ENCODE assay signal across 1 cellular context in genomic region chr1:24415910-24416665, GRCh38.
TF ChIP-seq lines count a peak whose summit lies in the region.

No MANE protein-coding gene starts in this region.

TF ChIP-seq in K562, 482 proteins besides CTCF, POLR2A, EP300 and RAD21 (continued from another document and continues in another):
- TF ChIP-seq ARID4B (CRISPR knock-in tag; IDR thresholded peaks at IDR 0.05) (no peak), MLLT1 (IDR thresholded peaks at IDR 0.05) (no peak), VEZF1 (CRISPR knock-in tag; IDR thresholded peaks at IDR 0.05) (no peak), ZNF655 (CRISPR knock-in tag; IDR thresholded peaks at IDR 0.05) (no peak), CREBBP (IDR thresholded peaks at IDR 0.05; ENCODE audit: low read depth, low read length) (no peak), ZBTB1 (CRISPR knock-in tag; IDR thresholded peaks at IDR 0.05; ENCODE audit: borderline replicate concordance, low read depth) (peak; percentile 48; the same call in 1 of the 2 replicates), E2F1 (CRISPR knock-in tag; IDR thresholded peaks at IDR 0.05) (no peak), ZNF518B (CRISPR knock-in tag; IDR thresholded peaks at IDR 0.05) (no peak), RBM22 (IDR thresholded peaks at IDR 0.05; ENCODE audit: low read depth, low read length, poor library complexity, severe bottlenecking) (no peak), POU5F1 (IDR thresholded peaks at IDR 0.05; ENCODE audit: borderline replicate concordance, low read depth, low read length, partially characterized antibody) (no peak), SMAD3 (CRISPR knock-in tag; conservative IDR thresholded peaks at IDR 0.05) (no peak), ZBTB17 (CRISPR knock-in tag; IDR thresholded peaks at IDR 0.05) (0 out of 2 replicates have a peak, but pooled peaks have one; percentile 10), L3MBTL2 (IDR thresholded peaks at IDR 0.05) (peak; percentile 90), ZNF184 (CRISPR knock-in tag; IDR thresholded peaks at IDR 0.05) (no peak), KLF6 (CRISPR knock-in tag; IDR thresholded peaks at IDR 0.05; ENCODE audit: borderline replicate concordance) (no peak), ZC3H4 (CRISPR knock-in tag; IDR thresholded peaks at IDR 0.05; ENCODE audit: borderline replicate concordance) (no peak), SMAD2 (IDR thresholded peaks at IDR 0.05; ENCODE audit: low read depth, low read length) (no peak), TRIM24 (IDR thresholded peaks at IDR 0.05) (no peak), HLTF (IDR thresholded peaks at IDR 0.05) (no peak), ZNF507 (tag; conservative IDR thresholded peaks at IDR 0.05) (no peak), MCM3 (IDR thresholded peaks at IDR 0.05) (no peak), ZNF740 (CRISPR knock-in tag; IDR thresholded peaks at IDR 0.05) (no peak), ZNF740 (tag; IDR thresholded peaks at IDR 0.05) (no peak), POLR2AphosphoS2 (IDR thresholded peaks at IDR 0.05; ENCODE audit: low read length) (no peak), ATF4 (CRISPR knock-in tag; IDR thresholded peaks at IDR 0.05) (0 out of 2 replicates have a peak, but pooled peaks have one; percentile 46), SMARCA5 (IDR thresholded peaks at IDR 0.05) (no peak; the same call in 1 of the 2 replicates), ILK (tag; IDR thresholded peaks at IDR 0.05; ENCODE audit: borderline replicate concordance, low read depth) (no peak), SIN3A (IDR thresholded peaks at IDR 0.05; ENCODE audit: borderline replicate concordance in 2 of 2, control insufficient read depth in 1 of 2, low read depth in 2 of 2, low read length in 2 of 2) (no peak; a peak in 1 of 4 replicates), PHF21A (IDR thresholded peaks at IDR 0.05; ENCODE audit: borderline replicate concordance, low read depth) (no peak), ZNF280A (IDR thresholded peaks at IDR 0.05; ENCODE audit: low read depth, partially characterized antibody) (no peak), USF1 (CRISPR knock-in tag; IDR thresholded peaks at IDR 0.05) (peak; percentile 74), MXI1 (IDR thresholded peaks at IDR 0.05; ENCODE audit: low read depth, low read length) (no peak), ZBTB33 (CRISPR knock-in tag; IDR thresholded peaks at IDR 0.05) (no peak), OTX1 (CRISPR knock-in tag; IDR thresholded peaks at IDR 0.05) (no peak), TOE1 (IDR thresholded peaks at IDR 0.05; ENCODE audit: borderline replicate concordance) (no peak), TOE1 (CRISPR knock-in tag; IDR thresholded peaks at IDR 0.05; ENCODE audit: borderline replicate concordance, low read depth) (no peak), HOMEZ (CRISPR knock-in tag; IDR thresholded peaks at IDR 0.05) (no peak)
